In the genomic region with DNA sequence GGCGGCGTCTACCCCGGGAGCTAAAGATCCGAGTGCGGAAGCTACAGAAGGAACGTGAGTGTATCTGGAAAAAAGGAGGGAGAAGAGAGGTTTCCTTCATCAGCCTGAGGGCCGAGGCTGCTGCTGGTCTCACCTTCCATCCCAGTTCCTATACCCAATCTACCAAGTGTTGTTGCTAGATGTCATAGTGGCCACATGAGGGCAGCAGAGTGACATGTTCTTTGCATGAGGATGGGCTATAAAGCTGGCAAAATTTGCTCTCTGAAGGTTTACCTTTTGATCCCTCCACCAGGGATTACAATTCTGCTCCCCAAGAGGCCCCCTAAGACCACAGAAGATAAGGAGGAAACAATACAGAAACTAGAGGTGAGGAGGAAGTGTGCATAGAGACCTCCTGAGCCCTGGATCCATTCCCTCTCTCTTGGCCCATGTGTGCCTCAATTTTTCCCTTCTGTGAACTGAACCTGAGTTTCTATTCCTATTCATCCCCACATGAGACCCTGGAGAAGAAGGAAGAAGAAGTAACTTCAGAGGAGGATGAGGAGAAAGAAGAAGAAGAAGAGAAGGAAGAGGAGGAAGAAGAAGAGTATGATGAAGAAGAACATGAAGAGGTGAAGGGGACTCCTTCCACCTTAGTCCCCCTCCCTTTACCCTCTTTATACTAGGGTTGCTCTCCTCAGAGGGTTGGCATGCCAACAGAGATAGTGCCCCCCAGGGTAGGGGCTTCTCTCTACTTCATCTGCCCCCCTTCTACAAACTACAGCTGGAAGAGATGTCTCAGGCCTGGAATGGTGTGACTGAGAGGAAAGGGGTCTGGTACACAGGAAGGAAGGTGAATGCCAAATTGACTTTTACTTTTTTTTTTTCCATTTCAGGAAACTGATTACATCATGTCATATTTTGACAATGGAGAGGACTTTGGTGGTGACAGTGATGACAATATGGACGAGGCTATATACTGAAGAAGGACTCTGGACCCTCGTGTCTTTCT, we compare ENCODE assay signal across 8 cellular contexts. TPM values are rescaled to one million over a fixed set of nuclear protein-coding genes. Genes with fewer than 3 reads are reported as not detected.
DNase-seq lines count a peak whose midpoint lies in the region; ATAC-seq, FAIRE-seq and TF ChIP-seq lines count a peak whose summit lies in the region.

No MANE protein-coding gene starts in this region.

- H3K36me3 Mint-ChIP-seq in naive thymus-derived CD8-positive, alpha-beta T cell, result peaks cover 0 to 18% (median 2%) of the 10 kb centered on the region in 3 donors

- H3K4me1 Mint-ChIP-seq in naive thymus-derived CD8-positive, alpha-beta T cell, result peaks cover 7 to 40% (median 33%) of the 10 kb centered on the region in 4 donors

- no peaks in the 10 kb centered on the region for H3K27me3 ChIP-seq in thoracic aorta (replicated peaks; ENCODE audit: insufficient read depth)

- TF ChIP-seq CTCF in fibroblast of mammary gland (conservative IDR thresholded peaks at IDR 0.05; ENCODE audit: control insufficient read depth, insufficient read depth, low read depth, low read length), result peak; percentile 90
- peak; percentile 81 for TF ChIP-seq CTCF in thoracic aorta (IDR thresholded peaks at IDR 0.05)

- H3K27ac ChIP-seq in thoracic aorta, result peak overlapping the region; percentile 95 to 98

- H3K36me3 ChIP-seq in thoracic aorta, result no peaks in the 10 kb centered on the region

- peaks cover 49 to 56% of the 10 kb centered on the region in 2 donors for H3K4me1 ChIP-seq in thoracic aorta (ENCODE audit: control insufficient read depth in 1 of 2, low read depth in 2 of 2)

- H3K9me3 ChIP-seq in thoracic aorta, result no peaks in the 10 kb centered on the region

- POLR2A ChIA-PET in naive thymus-derived CD8-positive, alpha-beta T cell (lab: Charles Lee), result interaction anchor here (0.6 to 30.6 kb wide), 10 partner anchors 8 to 118 kb away, joined by 3 to 1573 read pairs (median 6); partner anchors contain the start of genes ANKRD34A, LIX1L, PIAS3 and POLR3GL

- H3K27me3 Mint-ChIP-seq in naive thymus-derived CD8-positive, alpha-beta T cell, result no peaks in the 10 kb centered on the region

- no peak overlapping the region for H3K4me3 Mint-ChIP-seq in naive thymus-derived CD8-positive, alpha-beta T cell

- peak; percentile 24 to 26 for ATAC-seq in naive thymus-derived CD8-positive, alpha-beta T cell
- peak; percentile 29 for ATAC-seq in thoracic aorta (ENCODE audit: insufficient number of reproducible peaks, low FRiP score, low read depth)
- ATAC-seq in GM18868 (IDR thresholded peaks at IDR 0.05; ENCODE audit: unreplicated experiment), result no peak

- no peaks in the 10 kb centered on the region for H3K9me3 Mint-ChIP-seq in naive thymus-derived CD8-positive, alpha-beta T cell

- H3K27ac Mint-ChIP-seq in naive thymus-derived CD8-positive, alpha-beta T cell, result no peak overlapping the region

- peak; percentile 87 for DNase-seq in ELR (ENCODE audit: low read depth)
- DNase-seq in Kasumi-1 (lab: John Stamatoyannopoulos, UW), result peak; percentile 86 to 91
- DNase-seq in RCC 7860 (ENCODE audit: low spot score), result peak; percentile 74
- DNase-seq in activated T-helper 1 cell treated with Interleukin-2 at 50 U/mL for 16 hours (ENCODE audit: low read depth), result peak; percentile 47
- DNase-seq in fibroblast of mammary gland (ENCODE audit: low read depth), result peak; percentile 84
- peak; percentile 52 to 88 (median 72) for DNase-seq in naive thymus-derived CD8-positive, alpha-beta T cell
- DNase-seq in thoracic aorta (ENCODE audit: low spot score), result peak; percentile 50

- FAIRE-seq in RCC 7860 (lab: Jason Lieb, UNC), result no peak

- H3K4me3 ChIP-seq in fibroblast of mammary gland (ENCODE audit: control insufficient read depth, low read depth, low read length) (no peak overlapping the region), thoracic aorta (peak overlapping the region; percentile 7)

RNA-seq across cellular contexts. Expression of gene POLR3GL, which starts 13.3 kb away (rescaled TPM):
- 10 to 100 TPM; 32.5 to 34.4 TPM for total RNA-seq in naive thymus-derived CD8-positive, alpha-beta T cell
- polyA plus RNA-seq in naive thymus-derived CD8-positive, alpha-beta T cell, result 100 to 1,000 TPM in 1 of 3 donors, 10 to 100 TPM in 2; 98.4 to 101 (median 98.6) TPM
- 10 to 100 TPM; 16.9 TPM for total RNA-seq in thoracic aorta

RNA-seq across cellular contexts. Expression of gene ANKRD34A, which starts 13.4 kb away (rescaled TPM):
- total RNA-seq in naive thymus-derived CD8-positive, alpha-beta T cell, result 1 to 10 TPM in 1 of 2 experiments, under 1 TPM in 1; 0.96 to 1.6 TPM
- polyA plus RNA-seq in naive thymus-derived CD8-positive, alpha-beta T cell, result under 1 TPM; 0.12 to 0.38 (median 0.25) TPM
- 1 to 10 TPM; 1.1 TPM for total RNA-seq in thoracic aorta

RNA-seq across cellular contexts. Expression of gene TXNIP, which starts 18.6 kb away (rescaled TPM):
- 100 to 1,000 TPM; 836 to 848 TPM for total RNA-seq in naive thymus-derived CD8-positive, alpha-beta T cell
- polyA plus RNA-seq in naive thymus-derived CD8-positive, alpha-beta T cell, result 1,000 to 10,000 TPM; 4,009 to 5,114 (median 5,016) TPM
- total RNA-seq in thoracic aorta, result 100 to 1,000 TPM; 423 to 622 TPM

RNA-seq across cellular contexts. Expression of gene LIX1L, which starts 20.0 kb away (rescaled TPM):
- 10 to 100 TPM; 54.6 to 59.4 TPM for total RNA-seq in naive thymus-derived CD8-positive, alpha-beta T cell
- 10 to 100 TPM; 26.3 to 31.7 (median 29.3) TPM for polyA plus RNA-seq in naive thymus-derived CD8-positive, alpha-beta T cell
- total RNA-seq in thoracic aorta, result 10 to 100 TPM; 45.4 to 49.5 TPM

RNA-seq across cellular contexts. Expression of gene HJV, which starts 43.8 kb away (rescaled TPM):
- not detected for total RNA-seq in naive thymus-derived CD8-positive, alpha-beta T cell
- polyA plus RNA-seq in naive thymus-derived CD8-positive, alpha-beta T cell, result not detected
- total RNA-seq in thoracic aorta, result not detected
